In genomic region chr12:117214797-117215196, GRCh38 we compare ENCODE assay signal across 24 cellular contexts.
"Had no signal": no experiment of that assay in that cellular context is flagged by ENCODE, and none has a peak within 500 bp of the region (broad histone marks: within the 10 kb centered on the region; RNA-seq: fewer than 3 reads in every experiment).

No MANE protein-coding gene starts in this region.

- H3K4me3 ChIP-seq: MG63 had no signal

- H3K36me3 Mint-ChIP-seq: T-cell had no signal

- H3K4me1 Mint-ChIP-seq: T-cell had no signal

- H3K4me3 Mint-ChIP-seq: T-cell; T-helper 1 cell treated with Interleukin-12 subunit alpha and Interleukin-12 subunit beta and Interleukin-4 antibody, amounts not matched to agents 30 μg/mL and 1 μg/mL, for 36 hours had no signal

- H3K4me2 ChIP-seq: SK-N-SH had no signal

- H3K27ac ChIP-seq: RWPE1 had no signal

- H3K27ac Mint-ChIP-seq: T-cell; T-helper 1 cell treated with Interleukin-12 subunit alpha and Interleukin-12 subunit beta and Interleukin-4 antibody, amounts not matched to agents 30 μg/mL and 1 μg/mL, for 36 hours had no signal

- H3K36me3 ChIP-seq: MG63 had no signal

- H3K9me3 ChIP-seq: MG63, SK-N-SH had no signal

- H3K9me3 Mint-ChIP-seq: T-cell; T-helper 1 cell treated with Interleukin-12 subunit alpha and Interleukin-12 subunit beta and Interleukin-4 antibody, amounts not matched to agents 30 μg/mL and 1 μg/mL, for 36 hours had no signal

- ATAC-seq: Panc1, PC-3, T-cell had no signal

- DNase-seq: IMR-90, Karpas-422, KG1, MG63, NCI-H1092, NCI-H1105 treated with DMSO at 0.1 percent for 48 hours, NCI-H1417 treated with DMSO at 0.1 percent for 48 hours, NCI-H146, NCI-H1694 treated with DMSO at 0.1 percent for 48 hours, NCI-H1930, NCI-H2081, NCI-H2107, NCI-H2227 treated with DMSO at 0.1 percent for 48 hours, NCI-H524, NCI-H526 treated with DMSO at 0.1 percent for 48 hours, NCI-H748 treated with DMSO at 0.1 percent for 48 hours, PC-3, SHP77, SK-N-SH, SW 1271, T-cell had no signal

- H3K9ac ChIP-seq: SK-N-SH had no signal
